In genomic region chr10:87750817-87751216, GRCh38 we compare ENCODE assay signal across 16 cellular contexts.
DNase-seq lines count a peak whose midpoint lies in the region; ATAC-seq and TF ChIP-seq lines count a peak whose summit lies in the region.
"Had no signal": no experiment of that assay in that cellular context is flagged by ENCODE, and none has a peak within 500 bp of the region (broad histone marks: within the 10 kb centered on the region; RNA-seq: fewer than 3 reads in every experiment).

No MANE protein-coding gene starts in this region.

- H3K4me3 ChIP-seq in SK-N-SH (ENCODE audit: low read depth in 2 of 2, low read length in 1 of 2) (no peak overlapping the region), neuronal stem cell (ENCODE audit: low read length in 2 of 2) (no peak overlapping the region)
- H3K4me3 ChIP-seq: transverse colon had no signal

- H3F3A ChIP-seq in SK-N-SH (replicated peaks; ENCODE audit: insufficient read depth), result peaks cover 47% of the 10 kb centered on the region

- H2BK12ac ChIP-seq in neuronal stem cell (ENCODE audit: low read length), result no peak overlapping the region

- H3K4me1 ChIP-seq in SK-N-SH (ENCODE audit: control insufficient read depth in 1 of 2, insufficient read depth in 2 of 2, low read depth in 1 of 2, low read length in 1 of 2), result peaks cover 8 to 15% of the 10 kb centered on the region in 2 experiments; a peak in 3 of 4 replicates
- peaks cover 2 to 5% of the 10 kb centered on the region in 2 donors for H3K4me1 ChIP-seq in neuronal stem cell (ENCODE audit: control insufficient read depth in 2 of 2, insufficient read depth in 1 of 2, low read depth in 1 of 2, low read length in 2 of 2)

- no peak overlapping the region for H2BK5ac ChIP-seq in neuronal stem cell (ENCODE audit: low read length)

- H3K9me2 ChIP-seq in SK-N-SH, result no peaks in the 10 kb centered on the region

- H2AK5ac ChIP-seq in neuronal stem cell (ENCODE audit: low read depth, low read length), result no peak overlapping the region

- H3K4me1 Mint-ChIP-seq in progenitor cell of endocrine pancreas (ENCODE audit: low read depth), result peaks cover 18% of the 10 kb centered on the region

- POLR2A ChIA-PET in SK-N-SH (lab: Yijun Ruan, JAX), result no interaction called here

- ATAC-seq in SK-N-SH treated with all-trans-retinoic acid at 6 μM for 48 hours (no peak), GM21529 (IDR thresholded peaks at IDR 0.05; ENCODE audit: unreplicated experiment) (peak; percentile 56), HG03342 (IDR thresholded peaks at IDR 0.05; ENCODE audit: unreplicated experiment) (peak; percentile 51)

- peak overlapping the region; percentile 18 for H3K27ac Mint-ChIP-seq in progenitor cell of endocrine pancreas

- CTCF ChIA-PET in SK-N-SH (lab: Yijun Ruan, JAX), result interaction anchor here (0.9 to 1.2 kb wide), 5 partner anchors 16 to 92 kb away, joined by 3 to 4 read pairs (median 3); no protein-coding TSS in a partner anchor

- no peaks in the 10 kb centered on the region for H3K9me3 ChIP-seq in SK-N-SH
- no peaks in the 10 kb centered on the region for H3K9me3 ChIP-seq in neuronal stem cell (replicated peaks in 1 of 2; ENCODE audit: control insufficient read depth in 2 of 2, insufficient read depth in 1 of 2, low read depth in 1 of 2, low read length in 2 of 2)
- H3K9me3 ChIP-seq: transverse colon had no signal

- TF ChIP-seq EP300 in SK-N-SH (IDR thresholded peaks at IDR 0.05; ENCODE audit: borderline replicate concordance in 1 of 2, low read depth in 1 of 2, low read length in 1 of 2), result no peak

- H3K4me3 Mint-ChIP-seq in progenitor cell of endocrine pancreas (ENCODE audit: low read depth), result no peak overlapping the region
- H3K4me3 Mint-ChIP-seq: activated naive CD4-positive, alpha-beta T cell treated with anti-CD3 and anti-CD28 coated beads, Interleukin-2, amount 50 U/mL, for 24 hours had no signal

- H3K27me3 ChIP-seq in SK-N-SH (ENCODE audit: insufficient read depth), result no peaks in the 10 kb centered on the region
- no peaks in the 10 kb centered on the region for H3K27me3 ChIP-seq in neuronal stem cell (ENCODE audit: control insufficient read depth in 3 of 3, insufficient read depth in 3 of 3, low read depth in 1 of 3, low read length in 3 of 3)
- H3K27me3 ChIP-seq: transverse colon had no signal

- TF ChIP-seq CTCF in SK-N-SH (IDR thresholded peaks at IDR 0.05) (no peak), progenitor cell of endocrine pancreas (IDR thresholded peaks at IDR 0.05; ENCODE audit: unreplicated experiment) (no peak)

- no peak overlapping the region for H3K23ac ChIP-seq in neuronal stem cell (ENCODE audit: low read depth, low read length, poor library complexity)

- no peak overlapping the region for H3K4ac ChIP-seq in neuronal stem cell (ENCODE audit: low read length)

- peaks cover 8% of the 10 kb centered on the region for H3K36me3 Mint-ChIP-seq in progenitor cell of endocrine pancreas (ENCODE audit: insufficient read depth)

- H3K27ac ChIP-seq in SK-N-SH (ENCODE audit: low read depth in 2 of 2, low read length in 1 of 2) (peak overlapping the region; percentile 53 to 55), neuronal stem cell (replicated peaks; ENCODE audit: low read length) (no peak overlapping the region)
- H3K27ac ChIP-seq: transverse colon had no signal

- no peak overlapping the region for H3K4me2 ChIP-seq in SK-N-SH
- H3K4me2 ChIP-seq in neuronal stem cell (ENCODE audit: insufficient read depth, low read length, poor library complexity, severe bottlenecking), result no peak overlapping the region

- H3K27me3 Mint-ChIP-seq in progenitor cell of endocrine pancreas, result no peaks in the 10 kb centered on the region
- H3K27me3 Mint-ChIP-seq: activated naive CD4-positive, alpha-beta T cell treated with anti-CD3 and anti-CD28 coated beads, Interleukin-2, amount 50 U/mL, for 24 hours had no signal

- H3K18ac ChIP-seq in neuronal stem cell (ENCODE audit: low read length), result no peak overlapping the region

- H4K8ac ChIP-seq in neuronal stem cell (ENCODE audit: low read depth, low read length), result no peak overlapping the region

- no peaks in the 10 kb centered on the region for H3K79me1 ChIP-seq in neuronal stem cell (ENCODE audit: low read depth, low read length)

- H3K36me3 ChIP-seq in SK-N-SH (replicated peaks in 1 of 2; ENCODE audit: control insufficient read depth in 1 of 2, insufficient read depth in 2 of 2, low read length in 1 of 2) (peaks cover 26 to 65% of the 10 kb centered on the region in 2 experiments), neuronal stem cell (replicated peaks in 1 of 2; ENCODE audit: control insufficient read depth in 2 of 2, insufficient read depth in 2 of 2, low read length in 2 of 2) (peaks cover 1 to 43% of the 10 kb centered on the region in 2 donors)

- no peak overlapping the region for H2BK15ac ChIP-seq in neuronal stem cell (ENCODE audit: low read length)

- H3K14ac ChIP-seq in neuronal stem cell (ENCODE audit: low read length), result no peak overlapping the region

- peaks cover 4% of the 10 kb centered on the region for H3K9me3 Mint-ChIP-seq in progenitor cell of endocrine pancreas (ENCODE audit: low read depth)
- H3K9me3 Mint-ChIP-seq: activated naive CD4-positive, alpha-beta T cell treated with anti-CD3 and anti-CD28 coated beads, Interleukin-2, amount 50 U/mL, for 24 hours had no signal

- H2AFZ ChIP-seq in SK-N-SH (ENCODE audit: low read depth) (no peak overlapping the region), neuronal stem cell (ENCODE audit: low read length) (no peak overlapping the region)

- H4K91ac ChIP-seq in neuronal stem cell (ENCODE audit: low read depth, low read length, poor library complexity), result no peak overlapping the region

- no peak overlapping the region for H2BK120ac ChIP-seq in neuronal stem cell (ENCODE audit: low read depth, low read length)

- H3K9ac ChIP-seq in SK-N-SH, result no peak overlapping the region
- H3K9ac ChIP-seq in neuronal stem cell (ENCODE audit: low read depth, low read length, poor library complexity), result no peak overlapping the region

- TF ChIP-seq RAD21 in SK-N-SH (IDR thresholded peaks at IDR 0.05; ENCODE audit: low read length), result no peak

- no peak for DNase-seq in SK-N-SH
- DNase-seq in progenitor cell of endocrine pancreas (ENCODE audit: low spot score, unreplicated experiment), result no peak
- no peak for DNase-seq in SIG-M5 (lab: John Stamatoyannopoulos, UW)
- no peak for DNase-seq in globus pallidus (ENCODE audit: low spot score)
- no peak for DNase-seq in neuronal stem cell (ENCODE audit: low spot score)
- DNase-seq: 8988T; activated CD4-positive, alpha-beta T cell treated with anti-CD3 and anti-CD28 coated beads, Interleukin-2, amount 50 U/mL, for 4 hours; COR-L47; NCI-H1092; RPMI8226; T1000; transverse colon had no signal

- H4K20me1 ChIP-seq in SK-N-SH (ENCODE audit: insufficient read depth), result no peaks in the 10 kb centered on the region

- no peaks in the 10 kb centered on the region for H3K79me2 ChIP-seq in SK-N-SH (ENCODE audit: insufficient read depth)

TF ChIP-seq in SK-N-SH, 30 proteins besides CTCF, POLR2A, EP300 and RAD21:
- TF ChIP-seq NRF1 (IDR thresholded peaks at IDR 0.05; ENCODE audit: low read depth, low read length), result no peak
- TF ChIP-seq TCF12 (IDR thresholded peaks at IDR 0.05), result no peak
TF ChIP-seq in SK-N-SH: peak in this region for 0.

TF ChIP-seq in SK-N-SH treated with all-trans-retinoic acid at 6 μM for 48 hours, 23 proteins besides CTCF, POLR2A, EP300 and RAD21 (continues in another document):
- TF ChIP-seq ESRRG (CRISPR knock-in tag; IDR thresholded peaks at IDR 0.05) (no peak), ZNF565 (CRISPR knock-in tag; conservative IDR thresholded peaks at IDR 0.05; ENCODE audit: low read depth) (no peak), RARB (CRISPR knock-in tag; IDR thresholded peaks at IDR 0.05) (no peak), ZNF8 (CRISPR knock-in tag; IDR thresholded peaks at IDR 0.05) (no peak), PPARA (CRISPR knock-in tag; IDR thresholded peaks at IDR 0.05; ENCODE audit: borderline replicate concordance) (no peak), PATZ1 (CRISPR knock-in tag; IDR thresholded peaks at IDR 0.05; ENCODE audit: borderline replicate concordance) (no peak), CREB5 (CRISPR knock-in tag; IDR thresholded peaks at IDR 0.05; ENCODE audit: low read depth) (no peak), GLIS3 (CRISPR knock-in tag; IDR thresholded peaks at IDR 0.05) (no peak), SNAI2 (CRISPR knock-in tag; IDR thresholded peaks at IDR 0.05) (no peak), ARNTL (CRISPR knock-in tag; IDR thresholded peaks at IDR 0.05; ENCODE audit: borderline replicate concordance, low read depth) (no peak), CSDC2 (CRISPR knock-in tag; IDR thresholded peaks at IDR 0.05) (no peak), ISL1 (CRISPR knock-in tag; IDR thresholded peaks at IDR 0.05) (no peak), ZFP3 (CRISPR knock-in tag; IDR thresholded peaks at IDR 0.05) (no peak)
